In genomic region chr4:8664031-8664805, GRCh38 we compare ENCODE assay signal across 20 cellular contexts.
DNase-seq lines count a peak whose midpoint lies in the region; ATAC-seq lines count a peak whose summit lies in the region.
"Had no signal": no experiment of that assay in that cellular context is flagged by ENCODE, and none has a peak within 500 bp of the region (broad histone marks: within the 10 kb centered on the region; RNA-seq: fewer than 3 reads in every experiment).

No MANE protein-coding gene starts in this region.

- CTCF ChIA-PET in T-cell (lab: Charles Lee): no interaction called here

- no peak for ATAC-seq in aorta (ENCODE audit: low FRiP score)
- ATAC-seq in T-cell (replicated peaks in 1 of 4): no peak
- ATAC-seq: CD8-positive, alpha-beta T cell; PC-3 had no signal

- peak overlapping the region; percentile 16 for H3K9ac ChIP-seq in NT2/D1 (ENCODE audit: insufficient read length, low read depth)

- H3K36me3 Mint-ChIP-seq in T-cell: no peaks in the 10 kb centered on the region
- H3K36me3 Mint-ChIP-seq: CD8-positive, alpha-beta T cell had no signal

- H3K27ac ChIP-seq in aorta (ENCODE audit: low read depth in 1 of 2, low read length in 2 of 2): no peak overlapping the region
- H3K27ac ChIP-seq: A549 had no signal

- no peaks in the 10 kb centered on the region for H3K4me1 Mint-ChIP-seq in T-cell

- H3K36me3 ChIP-seq in NT2/D1 (ENCODE audit: insufficient read depth, insufficient read length, low read length) (no peaks in the 10 kb centered on the region), aorta (ENCODE audit: control insufficient read depth in 1 of 2, insufficient read depth in 2 of 2, low read length in 1 of 2) (no peaks in the 10 kb centered on the region)

- no peak overlapping the region for H3K4me3 Mint-ChIP-seq in T-cell
- H3K4me3 Mint-ChIP-seq: CD8-positive, alpha-beta T cell had no signal

- no peaks in the 10 kb centered on the region for H3K4me1 ChIP-seq in NT2/D1 (ENCODE audit: insufficient read depth, insufficient read length)
- no peaks in the 10 kb centered on the region for H3K4me1 ChIP-seq in aorta (ENCODE audit: control insufficient read depth in 1 of 2, insufficient read depth in 2 of 2, low read length in 2 of 2)
- H3K4me1 ChIP-seq: A549 had no signal

- POLR2A ChIA-PET in T-cell (lab: Charles Lee): no interaction called here

- 65 to 66% methylated on average over 18 of the region's 18 CpGs for WGBS in aorta, 2 donors

- H3K27me3 ChIP-seq in NT2/D1 (ENCODE audit: insufficient read depth, insufficient read length): peaks cover 3% of the 10 kb centered on the region
- peaks cover 0 to 3% of the 10 kb centered on the region in 2 donors for H3K27me3 ChIP-seq in aorta (ENCODE audit: control insufficient read depth in 1 of 2, insufficient read depth in 2 of 2, low read length in 1 of 2)

- H3K9me3 ChIP-seq in NT2/D1 (ENCODE audit: insufficient read depth, low read length): no peaks in the 10 kb centered on the region
- H3K9me3 ChIP-seq in aorta (ENCODE audit: control insufficient read depth, low read length): no peaks in the 10 kb centered on the region
- H3K9me3 ChIP-seq: A549 had no signal

- no peak overlapping the region for H3K4me3 ChIP-seq in NT2/D1 (ENCODE audit: insufficient read length, low read depth)
- no peak overlapping the region for H3K4me3 ChIP-seq in aorta (ENCODE audit: low read length in 2 of 2)
- H3K4me3 ChIP-seq: A549 had no signal

- peak; percentile 28 for DNase-seq in Daoy (ENCODE audit: low read depth)
- peak; percentile 39 for DNase-seq in NT2/D1 (ENCODE audit: low read depth, low spot score)
- peak; percentile 7 for DNase-seq in iPS DF 19.7 (ENCODE audit: low read depth, low spot score)
- DNase-seq in posterior vena cava (ENCODE audit: low spot score): peak; percentile 55
- no peak for DNase-seq in aorta
- DNase-seq in cerebellar nuclear complex (lab: John Stamatoyannopoulos, UW): no peak
- no peak for DNase-seq in T-cell
- no peak for DNase-seq in stimulated activated CD4-positive, alpha-beta T cell treated with anti-CD3 and anti-CD28 coated beads, Interleukin-15, amount 100 ng/mL, for 24 hours
- DNase-seq: Calu3; CD8-positive, alpha-beta T cell; IMR-90; NCI-H1417; NCI-H187; NCI-H2107; NCI-H510A; NCI-H774; PC-3; RPMI8226; SIG-M5 had no signal

- no peak overlapping the region for H3K27ac Mint-ChIP-seq in T-cell
- H3K27ac Mint-ChIP-seq: CD8-positive, alpha-beta T cell had no signal

- H3K9me3 Mint-ChIP-seq in T-cell: no peaks in the 10 kb centered on the region

- peaks cover 16 to 19% of the 10 kb centered on the region in 2 donors for H3K27me3 Mint-ChIP-seq in T-cell

- intact Hi-C loops in posterior vena cava (cut with DNase I) (no loop called here), aorta (cut with DNase I) (loop anchor here in 1 of 2 donors (5.0 kb wide), 1 partner anchor 167 kb away; no protein-coding TSS in a partner anchor)

Comparison
In these comparisons a context has a peak if more than half of its experiments do, and no peak if none do; other contexts are left out.
1. DNase-seq: peak in Daoy (single experiment), NT2/D1 (single experiment), iPS DF 19.7 (single experiment) and posterior vena cava (single experiment); none in aorta (0 of 2), cerebellar nuclear complex (0 of 2), T-cell (0 of 34) and stimulated activated CD4-positive, alpha-beta T cell treated with anti-CD3 and anti-CD28 coated beads, Interleukin-15, amount 100 ng/mL, for 24 hours (single experiment).